8 cellular contexts compared by ENCODE assay signal in the genomic region with DNA sequence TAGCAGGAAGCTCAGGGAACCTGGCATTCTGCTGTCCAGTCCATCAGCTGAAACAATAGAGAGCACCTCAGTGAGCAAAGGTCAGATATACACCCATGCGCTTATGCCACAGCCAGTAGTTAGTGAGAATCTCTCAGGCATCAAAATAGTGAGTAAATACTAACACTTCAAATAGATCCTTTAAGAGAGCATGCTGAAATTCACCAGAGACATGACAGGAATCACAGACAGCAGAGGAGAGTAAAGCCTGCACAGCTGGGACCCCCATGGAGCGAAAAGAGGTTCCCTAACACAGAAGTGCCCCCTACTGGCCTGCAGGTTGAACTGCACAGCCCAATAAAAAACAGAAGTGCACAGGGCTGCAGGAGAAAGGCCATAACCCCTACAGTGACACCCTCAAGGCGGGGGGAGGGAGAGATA. TPM values are rescaled to one million over a fixed set of nuclear protein-coding genes. Genes with fewer than 3 reads are reported as not detected.
DNase-seq lines count a peak whose midpoint lies in the region; ATAC-seq and TF ChIP-seq lines count a peak whose summit lies in the region.

No MANE protein-coding gene starts in this region.

- no peak overlapping the region for H3K4me3 ChIP-seq in HCT116 (replicated peaks in 1 of 2; ENCODE audit: low read depth in 1 of 2, low read length in 2 of 2)
- H3K4me3 ChIP-seq in heart left ventricle, result no peak overlapping the region
- no peak overlapping the region for H3K4me3 ChIP-seq in testis

- no peak overlapping the region for H3K27ac Mint-ChIP-seq in CD14-positive monocyte

- H3K36me3 ChIP-seq in HCT116 (ENCODE audit: control insufficient read depth in 1 of 2, insufficient read depth in 2 of 2, low read length in 2 of 2), result no peaks in the 10 kb centered on the region
- no peaks in the 10 kb centered on the region for H3K36me3 ChIP-seq in heart left ventricle
- no peaks in the 10 kb centered on the region for H3K36me3 ChIP-seq in testis (ENCODE audit: low read depth, missing control alignments)

- H3K27me3 ChIP-seq in HCT116 (ENCODE audit: insufficient read depth, low read length) (no peaks in the 10 kb centered on the region), heart left ventricle (peaks cover 0 to 3% (median 0%) of the 10 kb centered on the region in 9 donors), testis (no peaks in the 10 kb centered on the region)

- no peak overlapping the region for H3K9ac ChIP-seq in HCT116 (ENCODE audit: low read length)

- intact Hi-C loops in CD14-positive monocyte (cut with micrococcal nuclease) (no loop called here), HCT116 (cut with micrococcal nuclease) (loop anchor here (10.0 kb wide), 2 partner anchors 994 to 1224 kb away; a partner anchor contains a TSS), heart left ventricle (cut with DNase I) (loop anchor here in 3 of 10 donors (2.0 to 5.0 kb wide), 2 partner anchors 28 to 98 kb away; no protein-coding TSS in a partner anchor), testis (cut with DNase I; ENCODE audit: low total_unique reads) (no loop called here)

- H3K27me3 Mint-ChIP-seq in CD14-positive monocyte (ENCODE audit: low read depth in 3 of 3), result peaks cover 0 to 3% (median 0%) of the 10 kb centered on the region in 3 donors

- H3K79me2 ChIP-seq in HCT116 (ENCODE audit: insufficient read depth, low read length), result no peaks in the 10 kb centered on the region

- no peak for TF ChIP-seq POLR2A in HCT116 (IDR thresholded peaks at IDR 0.05; ENCODE audit: borderline replicate concordance, extremely low read depth, insufficient read depth, insufficient read length)
- no peak for TF ChIP-seq POLR2A in heart left ventricle (IDR thresholded peaks at IDR 0.05)
- TF ChIP-seq POLR2A in testis (IDR thresholded peaks at IDR 0.05), result no peak

- peak; percentile 68 for TF ChIP-seq CTCF in CD14-positive monocyte (IDR thresholded peaks at IDR 0.05)
- TF ChIP-seq CTCF in HCT116 (IDR thresholded peaks at IDR 0.05 in 2 of 3, conservative IDR thresholded peaks at IDR 0.05 in 1 of 3; ENCODE audit: borderline replicate concordance in 1 of 3, insufficient read depth in 1 of 3, low read depth in 2 of 3, low read length in 2 of 3), result peak; percentile 63 to 89 (median 86)
- no peak; the same call in 1 of the 2 replicates for TF ChIP-seq CTCF in VCaP (conservative IDR thresholded peaks at IDR 0.05)
- TF ChIP-seq CTCF in heart left ventricle (IDR thresholded peaks at IDR 0.05), result peak in 11 of 12 donors; percentile 18 to 50 (median 44)
- peak; percentile 36 to 74 (median 41) for TF ChIP-seq CTCF in testis (IDR thresholded peaks at IDR 0.05)

- H3K4me1 Mint-ChIP-seq in CD14-positive monocyte, result peaks cover 6% of the 10 kb centered on the region

- H2AFZ ChIP-seq in HCT116 (ENCODE audit: low read depth, low read length, poor library complexity, severe bottlenecking), result peak overlapping the region; percentile 77

- DNase-seq in CD14-positive monocyte (ENCODE audit: low spot score), result peak; percentile 34
- no peak for DNase-seq in HCT116 (ENCODE audit: low read depth, low spot score)
- peak in 2 of 5 donors; percentile 3 to 10 for DNase-seq in heart left ventricle
- DNase-seq in testis, result peak; percentile 28
- no peak for DNase-seq in Ammon's horn (ENCODE audit: low spot score)
- DNase-seq in GF-D8 (lab: John Stamatoyannopoulos, UW), result no peak

- RAD21 ChIA-PET in HCT116 (lab: Charles Lee; ENCODE audit: low non-redundant PET in 1 of 2, low total read pairs in 2 of 2, uncharacterized antibody in 2 of 2, unreplicated experiment in 2 of 2), result no interaction called here

- H3K27ac ChIP-seq in HCT116 (ENCODE audit: low read depth, low read length) (no peak overlapping the region), VCaP (peak overlapping the region; percentile 27; the same call in 1 of the 2 replicates), heart left ventricle (no peak overlapping the region), testis (no peak overlapping the region)

- H3K4me2 ChIP-seq in HCT116 (ENCODE audit: low read length), result peak overlapping the region; percentile 49

- H3K9me3 Mint-ChIP-seq in CD14-positive monocyte, result peaks cover 0 to 13% (median 2%) of the 10 kb centered on the region in 7 donors

- H3K9me2 ChIP-seq in HCT116 (ENCODE audit: insufficient read depth), result no peaks in the 10 kb centered on the region

- H3K36me3 Mint-ChIP-seq in CD14-positive monocyte, result no peaks in the 10 kb centered on the region

- POLR2A ChIA-PET in HCT116 (lab: Charles Lee), result no interaction called here

- CTCF ChIA-PET in HCT116 (lab: Charles Lee), result interaction anchor here (0.7 to 1.3 kb wide), 2 partner anchors 10 to 979 kb away, joined by 3 to 4 read pairs; no protein-coding TSS in a partner anchor

- no peaks in the 10 kb centered on the region for H4K20me1 ChIP-seq in HCT116 (ENCODE audit: insufficient read depth)

- no TSS peak for BruUV-seq in HCT116 (replicated peaks; lab: Mats Ljungman, UMichigan)

- no peak overlapping the region for H3K4me3 Mint-ChIP-seq in CD14-positive monocyte

- ATAC-seq in HCT116, result peak; percentile 58
- no peak for ATAC-seq in heart left ventricle
- no peak for ATAC-seq in GM19395 (IDR thresholded peaks at IDR 0.05; ENCODE audit: unreplicated experiment)

- peak; percentile 49 for TF ChIP-seq RAD21 in HCT116 (IDR thresholded peaks at IDR 0.05; ENCODE audit: low read depth)

- H3K9me3 ChIP-seq in HCT116 (ENCODE audit: control insufficient read depth in 1 of 2, insufficient read depth in 1 of 2, low read depth in 1 of 2, low read length in 2 of 2) (no peaks in the 10 kb centered on the region), heart left ventricle (peaks cover 0 to 18% (median 0%) of the 10 kb centered on the region in 12 donors), testis (no peaks in the 10 kb centered on the region)

- 48 to 58% (median 51%) methylated on average over 3 of the region's 3 CpGs for WGBS in heart left ventricle, 4 donors
- WGBS in testis, 2 donors, result 83 to 84% methylated on average over 3 of the region's 3 CpGs

- H3K4me1 ChIP-seq in HCT116 (ENCODE audit: control insufficient read depth in 1 of 2, insufficient read depth in 2 of 2, low read length in 2 of 2), result peaks cover 3 to 11% of the 10 kb centered on the region in 2 experiments; a peak in 2 of 4 replicates
- H3K4me1 ChIP-seq in heart left ventricle, result peaks cover 0 to 5% (median 0%) of the 10 kb centered on the region in 12 donors
- no peaks in the 10 kb centered on the region for H3K4me1 ChIP-seq in testis

TF ChIP-seq in HCT116, 20 proteins besides CTCF, POLR2A, EP300 and RAD21:
- TF ChIP-seq FOSL1 (IDR thresholded peaks at IDR 0.05; ENCODE audit: low read depth), result no peak
- no peak for TF ChIP-seq EGR1 (IDR thresholded peaks at IDR 0.05; ENCODE audit: low read depth)
- TF ChIP-seq, protein P1, sequence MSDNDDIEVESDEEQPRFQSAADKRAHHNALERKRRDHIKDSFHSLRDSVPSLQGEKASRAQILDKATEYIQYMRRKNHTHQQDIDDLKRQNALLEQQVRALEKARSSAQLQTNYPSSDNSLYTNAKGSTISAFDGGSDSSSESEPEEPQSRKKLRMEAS (IDR thresholded peaks at IDR 0.05), result 0 out of 2 replicates have a peak, but pooled peaks have one; percentile 3

RNA-seq across cellular contexts. Expression of a gene that starts 57.6 kb away (rescaled TPM):
- polyA plus RNA-seq in CD14-positive monocyte (not detected), heart left ventricle (under 1 TPM in 1 of 2 donors, not detected in 1; 0.99 TPM), testis (ENCODE audit: insufficient read depth, low read depth, low replicate concordance) (23.7 TPM)
- total RNA-seq in HCT116 (2021; ENCODE audit: unreplicated experiment) (not detected), heart left ventricle (under 1 TPM in 2 of 9 donors, not detected in 7; 0.42 to 0.90 TPM), testis (10 to 100 TPM; 10.7 to 26.5 TPM)
- not detected in 2 replicates for polyA plus RNA-seq in HCT116 (2012)

Comparison
In these comparisons a context has a peak if more than half of its experiments do, and no peak if none do; other contexts are left out.
1. DNase-seq: peak in CD14-positive monocyte (single experiment) and testis (single experiment); none in HCT116 (single experiment), Ammon's horn (single experiment) and GF-D8 (single experiment).
2. RNA of a gene that starts 57.6 kb away (total RNA-seq): 10.7 to 26.5 TPM in testis; not detected in HCT116 (single experiment) and 0.42 to 0.90 TPM in heart left ventricle; every median in the first group is over 4 times any median in the second.